ENCODE assay signal across 17 cellular contexts in genomic region chr14:89420502-89420901, GRCh38. TPM values are rescaled to one million over a fixed set of nuclear protein-coding genes. Genes with fewer than 3 reads are reported as not detected.
DNase-seq lines count a peak whose midpoint lies in the region; ATAC-seq and TF ChIP-seq lines count a peak whose summit lies in the region.
"Had no signal": no experiment of that assay in that cellular context is flagged by ENCODE, and none has a peak within 500 bp of the region (broad histone marks: within the 10 kb centered on the region; RNA-seq: fewer than 3 reads in every experiment).

No MANE protein-coding gene starts in this region.

- no peak overlapping the region for H3K4me3 Mint-ChIP-seq in naive thymus-derived CD8-positive, alpha-beta T cell
- H3K4me3 Mint-ChIP-seq: endodermal cell; stimulated activated naive CD8-positive, alpha-beta T cell treated with anti-CD3 and anti-CD28 coated beads, Interleukin-15, amount 100 ng/mL, for 72 hours had no signal

- WGBS in IMR-90 (ENCODE audit: extremely low coverage in 2 of 2, insufficient read length in 1 of 2), 2 experiments = no CpG with 5 or more reads among the region's 3 CpGs

- H2BK5ac ChIP-seq in IMR-90 (ENCODE audit: low read depth, low read length, poor library complexity, severe bottlenecking) = no peak overlapping the region

- peaks cover 18 to 43% of the 10 kb centered on the region in 2 experiments for H3K79me1 ChIP-seq in IMR-90 (ENCODE audit: low read depth in 1 of 2, low read length in 2 of 2)

- H4K91ac ChIP-seq in IMR-90 (ENCODE audit: insufficient read depth, low read depth, low read length) = no peak overlapping the region

- no peak overlapping the region for H3K9ac ChIP-seq in IMR-90 (ENCODE audit: low read depth, low read length)
- H3K9ac ChIP-seq in SU-DHL-6 (ENCODE audit: low read length) = no peak overlapping the region

- CTCF ChIA-PET in IMR-90 (lab: Yijun Ruan, JAX) = no interaction called here

- H3K36me3 ChIP-seq in IMR-90 (ENCODE audit: control insufficient read depth, insufficient read depth, low read length) = 0 out of 2 replicates have a peak, but pooled peaks cover 2% of the 10 kb centered on the region
- no peaks in the 10 kb centered on the region for H3K36me3 ChIP-seq in SU-DHL-6 (ENCODE audit: low read length)
- H3K36me3 ChIP-seq: MG63 had no signal

- no peak overlapping the region for H2AFZ ChIP-seq in IMR-90 (replicated peaks; ENCODE audit: low read length, poor library complexity)
- H2AFZ ChIP-seq in SU-DHL-6 (ENCODE audit: low read depth, low read length, severe bottlenecking) = no peak overlapping the region

- H3K4me1 Mint-ChIP-seq in naive thymus-derived CD8-positive, alpha-beta T cell = peaks cover 32 to 67% (median 63%) of the 10 kb centered on the region in 4 donors

- H3K4ac ChIP-seq in IMR-90 (ENCODE audit: low read depth, low read length) = no peak overlapping the region

- H3K27me3 ChIP-seq in IMR-90 (ENCODE audit: control insufficient read depth, insufficient read depth, low read length) (no peaks in the 10 kb centered on the region), SU-DHL-6 (ENCODE audit: low read length) (no peaks in the 10 kb centered on the region)
- H3K27me3 ChIP-seq: MG63 had no signal

- TF ChIP-seq RAD21 in IMR-90 (IDR thresholded peaks at IDR 0.05; ENCODE audit: low read length) = no peak

- H4K5ac ChIP-seq in IMR-90 (ENCODE audit: low read depth, low read length) = no peak overlapping the region

- no peaks in the 10 kb centered on the region for H3K9me3 Mint-ChIP-seq in naive thymus-derived CD8-positive, alpha-beta T cell
- H3K9me3 Mint-ChIP-seq: endodermal cell; stimulated activated naive CD8-positive, alpha-beta T cell treated with anti-CD3 and anti-CD28 coated beads, Interleukin-15, amount 100 ng/mL, for 72 hours had no signal

- peaks cover 6% of the 10 kb centered on the region for H3K9me1 ChIP-seq in IMR-90 (ENCODE audit: insufficient read depth, low read length)

- no peak overlapping the region for H3K23ac ChIP-seq in IMR-90 (ENCODE audit: low read depth, low read length)

- no peaks in the 10 kb centered on the region for H4K20me1 ChIP-seq in IMR-90 (ENCODE audit: insufficient read depth, low read length)
- H4K20me1 ChIP-seq in SU-DHL-6 (ENCODE audit: low read depth, low read length) = no peaks in the 10 kb centered on the region

- no peak overlapping the region for H3K27ac ChIP-seq in IMR-90 (ENCODE audit: insufficient read depth, low read length)
- H3K27ac ChIP-seq in SU-DHL-6 (ENCODE audit: low read depth, low read length) = 0 out of 2 replicates have a peak overlapping the region, but pooled peaks have one; percentile 14

- peaks cover 15% of the 10 kb centered on the region for H3K79me2 ChIP-seq in SU-DHL-6 (ENCODE audit: insufficient read depth, low read length)

- no peak overlapping the region for H2BK15ac ChIP-seq in IMR-90 (ENCODE audit: low read depth, low read length)

- H3K14ac ChIP-seq in IMR-90 (replicated peaks; ENCODE audit: low read depth, low read length) = no peak overlapping the region

- peaks cover 14% of the 10 kb centered on the region for H3K4me1 ChIP-seq in IMR-90 (ENCODE audit: control insufficient read depth, insufficient read depth, low read length)

- H3K9me2 ChIP-seq in SU-DHL-6 (replicated peaks; ENCODE audit: insufficient read depth, low read length) = no peaks in the 10 kb centered on the region

- H3K56ac ChIP-seq in IMR-90 (ENCODE audit: extremely low read depth, insufficient read depth, low read length) = no peak overlapping the region

- peak overlapping the region; percentile 64; the same call in 1 of the 2 replicates for H2AK5ac ChIP-seq in IMR-90 (ENCODE audit: low read depth, low read length)

- TF ChIP-seq CTCF in IMR-90 (conservative IDR thresholded peaks at IDR 0.05; ENCODE audit: low read depth, low read length) (no peak), SU-DHL-6 (IDR thresholded peaks at IDR 0.05; ENCODE audit: insufficient read depth, low read length, poor library complexity, severe bottlenecking) (no peak)

- TF ChIP-seq POLR2A in IMR-90 (IDR thresholded peaks at IDR 0.05; ENCODE audit: low read depth, low read length) = no peak

- peak overlapping the region in 9 of 10 donors; percentile 46 to 97 (median 79) for H3K27ac Mint-ChIP-seq in naive thymus-derived CD8-positive, alpha-beta T cell
- H3K27ac Mint-ChIP-seq: endodermal cell had no signal

- 0 out of 2 replicates have a peak, but pooled peaks cover 10% of the 10 kb centered on the region for H3F3A ChIP-seq in SU-DHL-6 (ENCODE audit: insufficient read depth)

- no peak overlapping the region for H2BK120ac ChIP-seq in IMR-90 (ENCODE audit: low read depth, low read length)

- in situ Hi-C loops in IMR-90 (cut with MboI; ENCODE audit: low sequenced_read_pairs) = loop anchor here (10.0 kb wide), 1 partner anchor 194 kb away; no protein-coding TSS in a partner anchor

- POLR2A ChIA-PET in IMR-90 (lab: Charles Lee; ENCODE audit: unreplicated experiment) = no interaction called here
- POLR2A ChIA-PET in naive thymus-derived CD8-positive, alpha-beta T cell (lab: Charles Lee) = interaction anchor here (0.6 kb wide), 1 partner anchor 24 kb away, joined by 4 read pairs; no protein-coding TSS in a partner anchor

- no peak overlapping the region for H3K18ac ChIP-seq in IMR-90 (ENCODE audit: low read depth, low read length)

- H3K36me3 Mint-ChIP-seq in naive thymus-derived CD8-positive, alpha-beta T cell = peaks cover 0 to 6% (median 4%) of the 10 kb centered on the region in 3 donors

- ATAC-seq in IMR-90 (ENCODE audit: low read depth) (no peak), HG03378 (IDR thresholded peaks at IDR 0.05; ENCODE audit: unreplicated experiment) (no peak)
- ATAC-seq in naive thymus-derived CD8-positive, alpha-beta T cell = no peak
- ATAC-seq in activated CD4-positive, CD25-positive, alpha-beta regulatory T cell treated with anti-CD3 and anti-CD28 coated beads, Interleukin-2, amount 50 U/mL, for 24 hours = no peak
- ATAC-seq: stimulated activated naive CD8-positive, alpha-beta T cell treated with anti-CD3 and anti-CD28 coated beads, Interleukin-15, amount 100 ng/mL, for 72 hours had no signal

- H2AK9ac ChIP-seq in IMR-90 (replicated peaks; ENCODE audit: low read depth, low read length, poor library complexity) = no peak overlapping the region

- peak overlapping the region; percentile 3; the same call in 1 of the 2 replicates for H2BK20ac ChIP-seq in IMR-90 (ENCODE audit: low read depth, low read length)

- H3K9me3 ChIP-seq in IMR-90 (ENCODE audit: control insufficient read depth, insufficient read depth, low read length) (no peaks in the 10 kb centered on the region), SU-DHL-6 (ENCODE audit: insufficient read depth, low read length) (no peaks in the 10 kb centered on the region)
- H3K9me3 ChIP-seq: MG63 had no signal

- H4K8ac ChIP-seq in IMR-90 (ENCODE audit: low read depth in 2 of 2, low read length in 2 of 2) = no peak overlapping the region

- no peaks in the 10 kb centered on the region for H3K27me3 Mint-ChIP-seq in naive thymus-derived CD8-positive, alpha-beta T cell
- H3K27me3 Mint-ChIP-seq: stimulated activated naive CD8-positive, alpha-beta T cell treated with anti-CD3 and anti-CD28 coated beads, Interleukin-15, amount 100 ng/mL, for 72 hours had no signal

- no peak overlapping the region for H3K4me3 ChIP-seq in IMR-90 (ENCODE audit: insufficient read depth, low read depth, low read length)
- H3K4me3 ChIP-seq in SU-DHL-6 (ENCODE audit: insufficient read depth, low read length, poor library complexity, severe bottlenecking) = no peak overlapping the region
- H3K4me3 ChIP-seq: MG63 had no signal

- BruUV-seq in IMR-90 (replicated peaks; lab: Mats Ljungman, UMichigan) = no TSS peak

- dilution Hi-C loops in IMR-90 (cut with HindIII; ENCODE audit: low sequenced_read_pairs, unreplicated experiment) = no loop called here

- H3K4me2 ChIP-seq in IMR-90 (ENCODE audit: low read depth, low read length) (no peak overlapping the region), SU-DHL-6 (ENCODE audit: low read depth, low read length, poor library complexity, severe bottlenecking) (no peak overlapping the region)

- DNase-seq in NCI-H146 (lab: John Stamatoyannopoulos, UW) (peak; percentile 20), NCI-H146 treated with DMSO at 0.1 percent for 48 hours (lab: John Stamatoyannopoulos, UW; ENCODE audit: unreplicated experiment) (no peak), IMR-90 (no peak), iPS-NIHi7 (ENCODE audit: extremely low spot score) (no peak)
- DNase-seq in naive thymus-derived CD8-positive, alpha-beta T cell = no peak
- DNase-seq: activated CD4-positive, CD25-positive, alpha-beta regulatory T cell; activated gamma-delta T cell; anterior cingulate cortex; endodermal cell; hippocampal formation; MG63; stimulated activated CD4-positive, alpha-beta T cell treated with anti-CD3 and anti-CD28 coated beads, Interleukin-15, amount 100 ng/mL, for 24 hours; stimulated activated naive CD8-positive, alpha-beta T cell treated with anti-CD3 and anti-CD28 coated beads, Interleukin-15, amount 100 ng/mL, for 72 hours; T-helper 1 cell had no signal

- intact Hi-C loops in IMR-90 (cut with micrococcal nuclease) = no loop called here

TF ChIP-seq in IMR-90, 13 proteins besides CTCF, POLR2A, EP300 and RAD21 (continues in another document):
- TF ChIP-seq RFX5 (IDR thresholded peaks at IDR 0.05; ENCODE audit: low read depth, low read length) (no peak), BHLHE40 (IDR thresholded peaks at IDR 0.05; ENCODE audit: low read depth, low read length) (no peak), FOS (IDR thresholded peaks at IDR 0.05; ENCODE audit: low read depth, low read length) (no peak), USF2 (IDR thresholded peaks at IDR 0.05; ENCODE audit: low read depth, low read length) (no peak), RCOR1 (IDR thresholded peaks at IDR 0.05; ENCODE audit: insufficient replicate concordance, low read length) (no peak), CHD1 (IDR thresholded peaks at IDR 0.05; ENCODE audit: low read depth, low read length) (no peak), CEBPB (IDR thresholded peaks at IDR 0.05; ENCODE audit: low read depth, low read length) (no peak), SMC3 (IDR thresholded peaks at IDR 0.05; ENCODE audit: low read depth, low read length) (no peak), MAZ (IDR thresholded peaks at IDR 0.05; ENCODE audit: borderline replicate concordance, low read depth, low read length) (no peak)

RNA-seq across cellular contexts. Expression of gene FOXN3, which starts 3.5 kb away (rescaled TPM):
- total RNA-seq in IMR-90 (2012; rRNA removed) = 32.5 and 33.7 TPM in 2 replicates
- 22.6 and 23.5 TPM in 2 replicates for polyA plus RNA-seq in IMR-90 (2012; rRNA removed)
- polyA plus RNA-seq in IMR-90 (2012; cell fraction: cytosol; rRNA removed) = 13.7 and 16.8 TPM in 2 replicates
- 13.3 and 17.3 TPM in 2 replicates for polyA plus RNA-seq in IMR-90 (2012; cell fraction: nucleus; rRNA removed; ENCODE audit: low replicate concordance)
- 100 to 1,000 TPM; 125 to 141 TPM for total RNA-seq in naive thymus-derived CD8-positive, alpha-beta T cell
- polyA plus RNA-seq in naive thymus-derived CD8-positive, alpha-beta T cell = 100 to 1,000 TPM; 107 to 148 (median 116) TPM
